Comparison of ENCODE assay signal across 22 cellular contexts in genomic region chr11:1739576-1739975, GRCh38. TPM values are rescaled to one million over a fixed set of nuclear protein-coding genes. Genes with fewer than 3 reads are reported as not detected.
DNase-seq lines count a peak whose midpoint lies in the region; ATAC-seq and TF ChIP-seq lines count a peak whose summit lies in the region.
"Had no signal": no experiment of that assay in that cellular context is flagged by ENCODE, and none has a peak within 500 bp of the region (broad histone marks: within the 10 kb centered on the region; RNA-seq: fewer than 3 reads in every experiment).

No MANE protein-coding gene starts in this region.

- TF ChIP-seq CTCF in nephron progenitor cell (IDR thresholded peaks at IDR 0.05), result no peak
- TF ChIP-seq CTCF in upper lobe of right lung (IDR thresholded peaks at IDR 0.05), result no peak
- TF ChIP-seq CTCF in CD4-positive, alpha-beta T cell (IDR thresholded peaks at IDR 0.05), result no peak
- no peak for TF ChIP-seq CTCF in PC-9 (conservative IDR thresholded peaks at IDR 0.05)

- H3K79me2 ChIP-seq in PC-9 (ENCODE audit: low read depth), result no peaks in the 10 kb centered on the region

- H3K9me3 ChIP-seq in upper lobe of right lung (no peaks in the 10 kb centered on the region), PC-9 (ENCODE audit: insufficient read depth, low read depth) (no peaks in the 10 kb centered on the region)
- H3K9me3 ChIP-seq in CD4-positive, alpha-beta T cell (ENCODE audit: control insufficient read depth, low read length), result peaks cover 12% of the 10 kb centered on the region

- no peaks in the 10 kb centered on the region for H4K20me1 ChIP-seq in PC-9 (ENCODE audit: insufficient read depth)
- H4K20me1 ChIP-seq: BLaER1 treated with 17β-estradiol and CSF1 and Interleukin-3, amounts not matched to agents 10 nM and 100 nM had no signal

- H3K9me2 ChIP-seq in PC-9 (ENCODE audit: insufficient read depth), result no peaks in the 10 kb centered on the region

- BruUV-seq in PC-9 (replicated peaks; lab: Mats Ljungman, UMichigan), result no TSS peak

- no peaks in the 10 kb centered on the region for H3K36me3 Mint-ChIP-seq in activated naive CD4-positive, alpha-beta T cell treated with anti-CD3 and anti-CD28 coated beads for 36 hours (ENCODE audit: low read depth)
- peaks cover 7% of the 10 kb centered on the region for H3K36me3 Mint-ChIP-seq in nephron progenitor cell (ENCODE audit: low read depth)
- no peaks in the 10 kb centered on the region for H3K36me3 Mint-ChIP-seq in CD4-positive, alpha-beta T cell (ENCODE audit: low read depth)

- H3K27me3 ChIP-seq in upper lobe of right lung (peaks cover 26% of the 10 kb centered on the region), PC-9 (ENCODE audit: insufficient read depth, low read depth) (peaks cover 10% of the 10 kb centered on the region; the same call in 1 of the 2 replicates)
- H3K27me3 ChIP-seq in CD4-positive, alpha-beta T cell (ENCODE audit: control insufficient read depth, insufficient read depth, low read length), result no peaks in the 10 kb centered on the region
- H3K27me3 ChIP-seq: BLaER1 treated with 17β-estradiol and CSF1 and Interleukin-3, amounts not matched to agents 10 nM and 100 nM had no signal

- POLR2A ChIA-PET in CD4-positive, alpha-beta T cell (lab: Charles Lee), result no interaction called here
- POLR2A ChIA-PET in PC-9 (lab: Charles Lee; ENCODE audit: unreplicated experiment), result no interaction called here

- H2AFZ ChIP-seq in PC-9, result no peak overlapping the region

- H3K4me2 ChIP-seq in PC-9, result no peak overlapping the region
- H3K4me2 ChIP-seq: BLaER1 treated with 17β-estradiol and CSF1 and Interleukin-3, amounts not matched to agents 10 nM and 100 nM had no signal

- H3K36me3 ChIP-seq in upper lobe of right lung, result no peaks in the 10 kb centered on the region
- no peaks in the 10 kb centered on the region for H3K36me3 ChIP-seq in PC-9 (ENCODE audit: low read depth)
- H3K36me3 ChIP-seq: BLaER1 treated with 17β-estradiol and CSF1 and Interleukin-3, amounts not matched to agents 10 nM and 100 nM; SJSA1 had no signal

- no peaks in the 10 kb centered on the region for H3F3A ChIP-seq in PC-9 (ENCODE audit: insufficient read depth, low read depth)

- DNase-seq in activated naive CD4-positive, alpha-beta T cell treated with anti-CD3 and anti-CD28 coated beads for 36 hours, result peak; percentile 1
- no peak for DNase-seq in activated naive CD4-positive, alpha-beta T cell (lab: John Stamatoyannopoulos, UW)
- DNase-seq in cerebellum (ENCODE audit: low spot score) (peak; percentile 60), nephron progenitor cell (no peak), upper lobe of right lung (peak; percentile 57), NCI-H2196 treated with DMSO at 0.1 percent for 48 hours (lab: John Stamatoyannopoulos, UW; ENCODE audit: unreplicated experiment) (no peak), PC-9 (no peak)
- DNase-seq in CD4-positive, alpha-beta T cell, result no peak
- DNase-seq: EL; H9; HFFc6; KG1; NCI-H1436 treated with DMSO at 0.1 percent for 48 hours; NCI-H1930; NCI-H226; NCI-H510A treated with DMSO at 0.1 percent for 48 hours; NK-92 treated with Interleukin-12 subunit alpha and Interleukin-12 subunit beta, amount 100 ng/mL, for 24 hours had no signal

- H3K27ac ChIP-seq in upper lobe of right lung (no peak overlapping the region), PC-9 (no peak overlapping the region)
- no peak overlapping the region for H3K27ac ChIP-seq in CD4-positive, alpha-beta T cell (ENCODE audit: low read depth, low read length)
- H3K27ac ChIP-seq: 22Rv1; BLaER1 treated with 17β-estradiol and CSF1 and Interleukin-3, amounts not matched to agents 10 nM and 100 nM; SJSA1 had no signal

- no peak overlapping the region for H3K27ac Mint-ChIP-seq in activated naive CD4-positive, alpha-beta T cell treated with anti-CD3 and anti-CD28 coated beads for 36 hours
- H3K27ac Mint-ChIP-seq in nephron progenitor cell, result peak overlapping the region; percentile 2
- no peak overlapping the region for H3K27ac Mint-ChIP-seq in CD4-positive, alpha-beta T cell
- H3K27ac Mint-ChIP-seq: H9, HFFc6 had no signal

- H3K27me3 Mint-ChIP-seq in activated naive CD4-positive, alpha-beta T cell treated with anti-CD3 and anti-CD28 coated beads for 36 hours (ENCODE audit: low read depth), result no peaks in the 10 kb centered on the region
- peaks cover 38% of the 10 kb centered on the region for H3K27me3 Mint-ChIP-seq in nephron progenitor cell (ENCODE audit: low read depth, poor library complexity)
- peaks cover 4% of the 10 kb centered on the region for H3K27me3 Mint-ChIP-seq in CD4-positive, alpha-beta T cell

- no peaks in the 10 kb centered on the region for H3K4me1 ChIP-seq in upper lobe of right lung
- no peaks in the 10 kb centered on the region for H3K4me1 ChIP-seq in PC-9 (replicated peaks; ENCODE audit: insufficient read depth)
- H3K4me1 ChIP-seq: SJSA1 had no signal

- intact Hi-C loops in activated naive CD4-positive, alpha-beta T cell treated with anti-CD3 and anti-CD28 coated beads for 36 hours (cut with micrococcal nuclease), result no loop called here
- intact Hi-C loops in upper lobe of right lung (cut with DNase I), result no loop called here
- intact Hi-C loops in CD4-positive, alpha-beta T cell (cut with DNase I, micrococcal nuclease), result loop anchor here in 1 of 2 experiments (5.0 kb wide), 1 partner anchor 38 kb away; no protein-coding TSS in a partner anchor
- intact Hi-C loops in PC-9 (cut with micrococcal nuclease; ENCODE audit: unreplicated experiment), result no loop called here

- CTCF ChIA-PET in activated naive CD4-positive, alpha-beta T cell treated with anti-CD3 and anti-CD28 coated beads for 36 hours (lab: Charles Lee), result interaction anchor here (1.0 kb wide), 1 partner anchor 18 kb away, joined by 3 read pairs; no protein-coding TSS in a partner anchor
- CTCF ChIA-PET in CD4-positive, alpha-beta T cell (lab: Charles Lee), result no interaction called here
- CTCF ChIA-PET in PC-9 (lab: Charles Lee), result interaction anchor here (0.6 kb wide), 1 partner anchor 86 kb away, joined by 4 read pairs; no protein-coding TSS in a partner anchor

- peaks cover 12% of the 10 kb centered on the region for H3K9me3 Mint-ChIP-seq in activated naive CD4-positive, alpha-beta T cell treated with anti-CD3 and anti-CD28 coated beads for 36 hours
- H3K9me3 Mint-ChIP-seq in nephron progenitor cell, result peaks cover 30% of the 10 kb centered on the region
- H3K9me3 Mint-ChIP-seq in CD4-positive, alpha-beta T cell, result peaks cover 4% of the 10 kb centered on the region

- ATAC-seq in upper lobe of right lung, result no peak
- no peak for ATAC-seq in CD4-positive, alpha-beta T cell (ENCODE audit: poor library complexity)
- ATAC-seq: Right ventricle myocardium inferior had no signal

- no peak overlapping the region for H3K4me3 ChIP-seq in upper lobe of right lung
- H3K4me3 ChIP-seq in PC-9, result no peak overlapping the region
- H3K4me3 ChIP-seq: BLaER1 treated with 17β-estradiol and CSF1 and Interleukin-3, amounts not matched to agents 10 nM and 100 nM; SJSA1 had no signal

- no peak overlapping the region for H3K4me3 Mint-ChIP-seq in activated naive CD4-positive, alpha-beta T cell treated with anti-CD3 and anti-CD28 coated beads for 36 hours
- no peak overlapping the region for H3K4me3 Mint-ChIP-seq in nephron progenitor cell
- no peak overlapping the region for H3K4me3 Mint-ChIP-seq in CD4-positive, alpha-beta T cell
- H3K4me3 Mint-ChIP-seq: H9, HFFc6 had no signal

- H3K4me1 Mint-ChIP-seq in activated naive CD4-positive, alpha-beta T cell treated with anti-CD3 and anti-CD28 coated beads for 36 hours (ENCODE audit: low read depth), result no peaks in the 10 kb centered on the region
- H3K4me1 Mint-ChIP-seq in nephron progenitor cell, result no peaks in the 10 kb centered on the region
- H3K4me1 Mint-ChIP-seq in CD4-positive, alpha-beta T cell (ENCODE audit: low read depth), result no peaks in the 10 kb centered on the region
- H3K4me1 Mint-ChIP-seq: H9 had no signal

RNA-seq across cellular contexts. Expression of gene IFITM10, which starts 10.8 kb away (rescaled TPM):
- total RNA-seq in activated naive CD4-positive, alpha-beta T cell treated with anti-CD3 and anti-CD28 coated beads for 36 hours, result under 1 TPM; 0.22 to 0.31 TPM
- total RNA-seq in cerebellum (4.5 TPM), upper lobe of right lung (7.9 TPM), PC-9 (2021) (4.2 and 5.5 TPM in 2 replicates)
- total RNA-seq in CD4-positive, alpha-beta T cell, result 1 to 10 TPM; 1.7 TPM

RNA-seq across cellular contexts. Expression of gene CTSD, which starts 24.2 kb away (rescaled TPM):
- 10 to 100 TPM; 30.1 to 34.5 TPM for total RNA-seq in activated naive CD4-positive, alpha-beta T cell treated with anti-CD3 and anti-CD28 coated beads for 36 hours
- 24.1 TPM for total RNA-seq in cerebellum
- total RNA-seq in upper lobe of right lung, result 2,038 TPM
- total RNA-seq in CD4-positive, alpha-beta T cell, result 10 to 100 TPM; 63.3 to 71.3 TPM
- 735 and 993 TPM in 2 replicates for total RNA-seq in PC-9 (2021)

RNA-seq across cellular contexts. Expression of gene KRTAP5-6, which starts 42.6 kb away (rescaled TPM):
- not detected for total RNA-seq in activated naive CD4-positive, alpha-beta T cell treated with anti-CD3 and anti-CD28 coated beads for 36 hours
- total RNA-seq in cerebellum (not detected), upper lobe of right lung (not detected), PC-9 (2021) (not detected in 2 replicates)
- total RNA-seq in CD4-positive, alpha-beta T cell, result not detected
- total RNA-seq: H9, HFFc6, HT1080, Right ventricle myocardium inferior, SJSA1 had no signal

Comparison
In these comparisons a context has a peak if more than half of its experiments do, and no peak if none do; other contexts are left out.
1. DNase-seq: peak in activated naive CD4-positive, alpha-beta T cell treated with anti-CD3 and anti-CD28 coated beads for 36 hours (single experiment), cerebellum (single experiment) and upper lobe of right lung (single experiment); none in activated naive CD4-positive, alpha-beta T cell (0 of 4), nephron progenitor cell (single experiment), CD4-positive, alpha-beta T cell (0 of 10), NCI-H2196 treated with DMSO at 0.1 percent for 48 hours (single experiment) and PC-9 (0 of 2).
2. RNA of gene CTSD, which starts 24.2 kb away (total RNA-seq): 2,038 TPM in upper lobe of right lung (single experiment) and 735 to 993 TPM in PC-9; 63.3 to 71.3 TPM in CD4-positive, alpha-beta T cell, 30.1 to 34.5 TPM in activated naive CD4-positive, alpha-beta T cell treated with anti-CD3 and anti-CD28 coated beads for 36 hours and 24.1 TPM in cerebellum (single experiment); every median in the first group is over 10 times any median in the second.